In genomic region chr11:65652511-65653228, GRCh38 we compare ENCODE assay signal across 8 cellular contexts. TPM values are rescaled to one million over a fixed set of nuclear protein-coding genes. Genes with fewer than 3 reads are reported as not detected.
DNase-seq lines count a peak whose midpoint lies in the region; ATAC-seq, FAIRE-seq and TF ChIP-seq lines count a peak whose summit lies in the region.

No MANE protein-coding gene starts in this region.

- peak overlapping the region; percentile 68 to 76 for H3K4me3 ChIP-seq in kidney (ENCODE audit: low read length in 2 of 2)

- H3K27me3 Mint-ChIP-seq in central memory CD8-positive, alpha-beta T cell, result no peaks in the 10 kb centered on the region

- H3K4me1 Mint-ChIP-seq in central memory CD8-positive, alpha-beta T cell, result peaks cover 55% of the 10 kb centered on the region

- peaks cover 98% of the 10 kb centered on the region for H3K36me3 Mint-ChIP-seq in central memory CD8-positive, alpha-beta T cell (ENCODE audit: insufficient read depth)

- no peaks in the 10 kb centered on the region for H3K9me3 Mint-ChIP-seq in central memory CD8-positive, alpha-beta T cell

- ATAC-seq in GM19025 (IDR thresholded peaks at IDR 0.05; ENCODE audit: low read depth, unreplicated experiment) (peak; percentile 72), HG03196 (IDR thresholded peaks at IDR 0.05; ENCODE audit: unreplicated experiment) (peak; percentile 60)
- ATAC-seq in activated CD4-positive, CD25-positive, alpha-beta regulatory T cell treated with anti-CD3 and anti-CD28 coated beads, Interleukin-2, amount 50 U/mL, for 24 hours, result peak; percentile 88 to 90
- ATAC-seq in central memory CD8-positive, alpha-beta T cell (replicated peaks; ENCODE audit: extremely low read depth, poor library complexity, severe bottlenecking), result peak; percentile 84

- FAIRE-seq in kidney (lab: Jason Lieb, UNC), result no peak

- peak overlapping the region; percentile 98 for H3K27ac ChIP-seq in kidney (ENCODE audit: low read depth in 2 of 2, low read length in 2 of 2)

- H3K9me3 ChIP-seq in kidney (ENCODE audit: control insufficient read depth in 1 of 2, low read length in 2 of 2), result no peaks in the 10 kb centered on the region

- H3K36me3 ChIP-seq in kidney (ENCODE audit: control insufficient read depth in 1 of 2, insufficient read depth in 2 of 2, low read length in 2 of 2), result peaks cover 25 to 28% of the 10 kb centered on the region in 2 donors

- intact Hi-C loops in kidney (cut with DNase I), result no loop called here

- H3K4me1 ChIP-seq in kidney (ENCODE audit: control insufficient read depth in 1 of 2, insufficient read depth in 1 of 2, low read depth in 1 of 2, low read length in 2 of 2), result peaks cover 28 to 30% of the 10 kb centered on the region in 2 donors

- peak; percentile 87 for DNase-seq in AG09319 (ENCODE audit: extremely low read depth, low read depth)
- peak; percentile 46 to 91 for DNase-seq in NCI-H446 (lab: John Stamatoyannopoulos, UW)
- peak; percentile 94 to 97 for DNase-seq in central memory CD8-positive, alpha-beta T cell (ENCODE audit: low spot score in 2 of 2)
- peak; percentile 99 for DNase-seq in kidney
- DNase-seq in stimulated activated CD4-positive, alpha-beta T cell treated with anti-CD3 and anti-CD28 coated beads, Interleukin-15, amount 100 ng/mL, for 1 hour (ENCODE audit: low read depth in 1 of 2, low spot score in 1 of 2), result peak; percentile 96 to 97

- H3K9ac ChIP-seq in kidney (ENCODE audit: low read length in 2 of 2), result peak overlapping the region; percentile 69 to 87

- H3K4me3 Mint-ChIP-seq in central memory CD8-positive, alpha-beta T cell, result peak overlapping the region; percentile 74

- peak overlapping the region; percentile 94 for H3K27ac Mint-ChIP-seq in central memory CD8-positive, alpha-beta T cell (ENCODE audit: low read depth)

- TF ChIP-seq CTCF in AG09319 (IDR thresholded peaks at IDR 0.05; ENCODE audit: low read depth, low read length) (no peak), kidney (IDR thresholded peaks at IDR 0.05; ENCODE audit: borderline replicate concordance, extremely low read depth, insufficient read depth) (no peak)

RNA-seq across cellular contexts. Expression of gene RELA, which starts 10.0 kb away (rescaled TPM):
- 81.6 TPM for total RNA-seq in kidney
- polyA plus RNA-seq in kidney (ENCODE audit: insufficient read depth, low read depth, low replicate concordance), result 34.8 TPM

RNA-seq across cellular contexts. Expression of gene SIPA1, which starts 14.8 kb away (rescaled TPM):
- total RNA-seq in kidney, result 71.0 TPM
- 46.4 TPM for polyA plus RNA-seq in kidney (ENCODE audit: insufficient read depth, low read depth, low replicate concordance)

RNA-seq across cellular contexts. Expression of gene PCNX3, which starts 37.1 kb away (rescaled TPM):
- 44.4 TPM for total RNA-seq in kidney
- polyA plus RNA-seq in kidney (ENCODE audit: insufficient read depth, low read depth, low replicate concordance), result 13.6 TPM

RNA-seq across cellular contexts. Expression of gene MAP3K11, which starts 38.6 kb away (rescaled TPM):
- 89.1 TPM for total RNA-seq in kidney
- 55.7 TPM for polyA plus RNA-seq in kidney (ENCODE audit: insufficient read depth, low read depth, low replicate concordance)

RNA-seq across cellular contexts. Expression of gene KCNK7, which starts 57.1 kb away (rescaled TPM):
- 0.25 TPM for total RNA-seq in kidney
- not detected for polyA plus RNA-seq in kidney (ENCODE audit: insufficient read depth, low read depth, low replicate concordance)

Comparison
In these comparisons a context has a peak if more than half of its experiments do, and no peak if none do; other contexts are left out.
1. Peak in every context shown above with its lines: DNase-seq, ATAC-seq, H3K4me3 ChIP-seq and H3K27ac ChIP-seq.